27 cellular contexts compared by ENCODE assay signal in genomic region chr12:80352476-80352875, GRCh38.
DNase-seq lines count a peak whose midpoint lies in the region; ATAC-seq, FAIRE-seq and TF ChIP-seq lines count a peak whose summit lies in the region.
"Had no signal": no experiment of that assay in that cellular context is flagged by ENCODE, and none has a peak within 500 bp of the region (broad histone marks: within the 10 kb centered on the region; RNA-seq: fewer than 3 reads in every experiment).

No MANE protein-coding gene starts in this region.

- H3K9ac ChIP-seq in astrocyte (ENCODE audit: low read length) = no peak overlapping the region
- H3K9ac ChIP-seq in keratinocyte (ENCODE audit: control insufficient read depth, extremely low read depth, insufficient read depth, low read length) = no peak overlapping the region
- H3K9ac ChIP-seq in Karpas-422 (ENCODE audit: low read length) = no peak overlapping the region

- peaks cover 4% of the 10 kb centered on the region for H3K9me3 Mint-ChIP-seq in astrocyte (ENCODE audit: unreplicated experiment)

- TF ChIP-seq POLR2A in lower leg skin (IDR thresholded peaks at IDR 0.05) = no peak

- peaks cover 2% of the 10 kb centered on the region for H3K36me3 Mint-ChIP-seq in astrocyte (ENCODE audit: low read depth, unreplicated experiment)
- H3K36me3 Mint-ChIP-seq: activated naive CD8-positive, alpha-beta T cell treated with anti-CD3 and anti-CD28 coated beads, Interleukin-2, amount 10 ng/mL, durations not matched to agents 7 days and 5 days; CD8-positive, alpha-beta memory T cell; memory B cell; natural killer cell treated with Interleukin-12 subunit alpha and Interleukin-12 subunit beta and Interleukin-15 and Interleukin-18, amount 100 ng/mL, for 72 hours; WTC11 had no signal

- peak overlapping the region; percentile 5 for H3K27ac Mint-ChIP-seq in astrocyte (ENCODE audit: unreplicated experiment)
- H3K27ac Mint-ChIP-seq: activated naive CD8-positive, alpha-beta T cell treated with anti-CD3 and anti-CD28 coated beads, Interleukin-2, amount 10 ng/mL, durations not matched to agents 7 days and 5 days; activated T-cell treated with anti-CD3 and anti-CD28 coated beads, Interleukin-2, amount 50 U/mL, for 72 hours; CD8-positive, alpha-beta memory T cell; memory B cell; natural killer cell treated with Interleukin-12 subunit alpha and Interleukin-12 subunit beta and Interleukin-15 and Interleukin-18, amount 100 ng/mL, for 72 hours; T-helper 17 cell; WTC11 had no signal

- H3K4me3 Mint-ChIP-seq in astrocyte (ENCODE audit: unreplicated experiment) = no peak overlapping the region
- H3K4me3 Mint-ChIP-seq: activated naive CD8-positive, alpha-beta T cell treated with anti-CD3 and anti-CD28 coated beads, Interleukin-2, amount 10 ng/mL, durations not matched to agents 7 days and 5 days; activated T-cell treated with anti-CD3 and anti-CD28 coated beads, Interleukin-2, amount 50 U/mL, for 72 hours; CD8-positive, alpha-beta memory T cell; memory B cell; natural killer cell treated with Interleukin-12 subunit alpha and Interleukin-12 subunit beta and Interleukin-15 and Interleukin-18, amount 100 ng/mL, for 72 hours; T-helper 17 cell; WTC11 had no signal

- H3K4me2 ChIP-seq in astrocyte (ENCODE audit: low read length) (no peak overlapping the region), keratinocyte (ENCODE audit: control insufficient read depth, extremely low read depth, insufficient read depth, low read depth, low read length) (peak overlapping the region; percentile 10), Karpas-422 (ENCODE audit: low read depth, low read length, poor library complexity, severe bottlenecking) (no peak overlapping the region)

- no peaks in the 10 kb centered on the region for H3K27me3 Mint-ChIP-seq in astrocyte (ENCODE audit: low read depth, unreplicated experiment)
- H3K27me3 Mint-ChIP-seq: activated naive CD8-positive, alpha-beta T cell treated with anti-CD3 and anti-CD28 coated beads, Interleukin-2, amount 10 ng/mL, durations not matched to agents 7 days and 5 days; memory B cell; natural killer cell treated with Interleukin-12 subunit alpha and Interleukin-12 subunit beta and Interleukin-15 and Interleukin-18, amount 100 ng/mL, for 72 hours; T-helper 17 cell had no signal

- no peak overlapping the region for H2AFZ ChIP-seq in astrocyte (ENCODE audit: low read depth, low read length)
- no peak overlapping the region for H2AFZ ChIP-seq in keratinocyte (ENCODE audit: control insufficient read depth, low read length)
- no peak overlapping the region for H2AFZ ChIP-seq in Karpas-422 (ENCODE audit: low read length)

- TF ChIP-seq CTCF in astrocyte (IDR thresholded peaks at IDR 0.05; ENCODE audit: insufficient read depth, low read depth, low read length) = no peak
- no peak for TF ChIP-seq CTCF in keratinocyte (optimal IDR thresholded peaks at IDR 0.05 in 1 of 3, IDR thresholded peaks at IDR 0.05 in 1 of 3, conservative IDR thresholded peaks at IDR 0.05 in 1 of 3; ENCODE audit: extremely low read depth in 1 of 3, insufficient read depth in 2 of 3, low read length in 3 of 3)
- no peak for TF ChIP-seq CTCF in lower leg skin (IDR thresholded peaks at IDR 0.05)
- no peak for TF ChIP-seq CTCF in left lung (IDR thresholded peaks at IDR 0.05)

- no peaks in the 10 kb centered on the region for H3K36me3 ChIP-seq in astrocyte (ENCODE audit: insufficient read depth, low read length)
- H3K36me3 ChIP-seq in keratinocyte (ENCODE audit: control insufficient read depth in 2 of 2, extremely low read depth in 1 of 2, insufficient read depth in 2 of 2, low read length in 2 of 2) = no peaks in the 10 kb centered on the region
- H3K36me3 ChIP-seq in left lung = no peaks in the 10 kb centered on the region
- no peaks in the 10 kb centered on the region for H3K36me3 ChIP-seq in Karpas-422 (ENCODE audit: insufficient read depth, low read length)
- H3K36me3 ChIP-seq: esophagus squamous epithelium, heart right ventricle, prostate gland had no signal

- H3K4me1 ChIP-seq in astrocyte (ENCODE audit: insufficient read depth, low read length) = peaks cover 6% of the 10 kb centered on the region
- peaks cover 8% of the 10 kb centered on the region for H3K4me1 ChIP-seq in keratinocyte (ENCODE audit: control insufficient read depth, extremely low read depth, insufficient read depth, low read length)
- no peaks in the 10 kb centered on the region for H3K4me1 ChIP-seq in left lung
- H3K4me1 ChIP-seq in Karpas-422 (ENCODE audit: low read length) = no peaks in the 10 kb centered on the region
- H3K4me1 ChIP-seq: esophagus squamous epithelium, heart right ventricle, prostate gland had no signal

- H3K27me3 ChIP-seq in astrocyte (ENCODE audit: insufficient read depth, low read length) (no peaks in the 10 kb centered on the region), keratinocyte (ENCODE audit: control insufficient read depth, extremely low read depth, insufficient read depth, low read length) (no peaks in the 10 kb centered on the region), left lung (no peaks in the 10 kb centered on the region), Karpas-422 (ENCODE audit: low read length) (no peaks in the 10 kb centered on the region)
- H3K27me3 ChIP-seq: esophagus squamous epithelium, heart right ventricle had no signal

- intact Hi-C loops in lower leg skin (cut with DNase I; ENCODE audit: low total_unique reads) (no loop called here), left lung (cut with DNase I) (no loop called here)

- dilution Hi-C loops in keratinocyte (cut with MboI; ENCODE audit: extremely low pct_ligation_motif_present, low sequenced_read_pairs) = no loop called here

- H3K9me3 ChIP-seq in astrocyte (ENCODE audit: insufficient read depth, low read depth, low read length) = no peaks in the 10 kb centered on the region
- no peaks in the 10 kb centered on the region for H3K9me3 ChIP-seq in keratinocyte (ENCODE audit: control insufficient read depth, low read depth, low read length)
- no peaks in the 10 kb centered on the region for H3K9me3 ChIP-seq in left lung
- H3K9me3 ChIP-seq in Karpas-422 (ENCODE audit: low read length) = no peaks in the 10 kb centered on the region
- H3K9me3 ChIP-seq: esophagus squamous epithelium, prostate gland had no signal

- H3K79me2 ChIP-seq in astrocyte (ENCODE audit: insufficient read depth, low read length) (no peaks in the 10 kb centered on the region), keratinocyte (ENCODE audit: control insufficient read depth, insufficient read depth, low read length) (no peaks in the 10 kb centered on the region), Karpas-422 (ENCODE audit: low read length) (no peaks in the 10 kb centered on the region)

- no peaks in the 10 kb centered on the region for H3K9me1 ChIP-seq in keratinocyte (ENCODE audit: control insufficient read depth, extremely low read depth, insufficient read depth, low read length)

- H3K4me3 ChIP-seq in astrocyte (ENCODE audit: insufficient read depth, low read depth, low read length) (no peak overlapping the region), keratinocyte (ENCODE audit: control insufficient read depth in 2 of 3, extremely low read depth in 1 of 3, insufficient read depth in 2 of 3, low read depth in 1 of 3, low read length in 3 of 3) (no peak overlapping the region), lower leg skin (ENCODE audit: low read depth, poor library complexity, severe bottlenecking) (no peak overlapping the region), left lung (no peak overlapping the region), Karpas-422 (ENCODE audit: low read length) (no peak overlapping the region)
- H3K4me3 ChIP-seq: esophagus squamous epithelium, heart right ventricle, prostate gland, skin epidermis had no signal

- ATAC-seq in left lung (no peak), GM21528 (IDR thresholded peaks at IDR 0.05; ENCODE audit: low FRiP score, unreplicated experiment) (no peak)
- ATAC-seq: activated T-cell treated with anti-CD3 and anti-CD28 coated beads, Interleukin-2, amount 50 U/mL, for 72 hours; HCT116; heart right ventricle; natural killer cell treated with Interleukin-12 subunit alpha and Interleukin-12 subunit beta and Interleukin-15 and Interleukin-18, amount 100 ng/mL, for 72 hours; T-helper 17 cell; WTC11 had no signal

- no peak overlapping the region for H3K27ac ChIP-seq in astrocyte (ENCODE audit: low read depth, low read length)
- H3K27ac ChIP-seq in keratinocyte (ENCODE audit: control insufficient read depth, insufficient read depth, low read length) = no peak overlapping the region
- H3K27ac ChIP-seq in left lung = no peak overlapping the region
- H3K27ac ChIP-seq in Karpas-422 (ENCODE audit: low read length) = no peak overlapping the region
- H3K27ac ChIP-seq: esophagus squamous epithelium, heart right ventricle, HL-60, prostate gland, skin epidermis had no signal

- DNase-seq in EH (ENCODE audit: low read depth) = peak; percentile 3
- DNase-seq in LHCN-M2 (ENCODE audit: low read depth) = peak; percentile 62
- peak; percentile 13 for DNase-seq in astrocyte (ENCODE audit: low read depth)
- DNase-seq in keratinocyte (ENCODE audit: low read depth, low spot score) = no peak
- DNase-seq in lower leg skin (ENCODE audit: low spot score in 2 of 2) = no peak
- no peak for DNase-seq in left lung
- no peak for DNase-seq in Karpas-422
- DNase-seq: activated naive CD8-positive, alpha-beta T cell treated with anti-CD3 and anti-CD28 coated beads, Interleukin-2, amount 10 ng/mL, durations not matched to agents 7 days and 5 days; activated T-cell treated with anti-CD3 and anti-CD28 coated beads, Interleukin-2, amount 50 U/mL, for 72 hours; CD8-positive, alpha-beta memory T cell; central memory CD4-positive, alpha-beta T cell; esophagus squamous epithelium; heart right ventricle; NCI-H1417 treated with DMSO at 0.1 percent for 48 hours; SHP77 treated with DMSO at 0.1 percent for 48 hours; stimulated activated CD4-positive, alpha-beta T cell treated with anti-CD3 and anti-CD28 coated beads, Interleukin-2, amount 100 ng/mL, for 48 hours; T-helper 17 cell had no signal

- WGBS in lower leg skin, 2 donors = 78 to 88% methylated on average over 1 of the region's 1 CpG

- no peaks in the 10 kb centered on the region for H4K20me1 ChIP-seq in astrocyte (ENCODE audit: insufficient read depth, low read length)
- H4K20me1 ChIP-seq in keratinocyte (ENCODE audit: control insufficient read depth, extremely low read depth, insufficient read depth, low read length) = no peaks in the 10 kb centered on the region
- H4K20me1 ChIP-seq in Karpas-422 (ENCODE audit: insufficient read depth, low read depth, low read length) = no peaks in the 10 kb centered on the region

- peaks cover 12% of the 10 kb centered on the region for H3K4me1 Mint-ChIP-seq in astrocyte (ENCODE audit: low read depth, unreplicated experiment)
- H3K4me1 Mint-ChIP-seq: activated naive CD8-positive, alpha-beta T cell treated with anti-CD3 and anti-CD28 coated beads, Interleukin-2, amount 10 ng/mL, durations not matched to agents 7 days and 5 days; CD8-positive, alpha-beta memory T cell; memory B cell; T-helper 17 cell; WTC11 had no signal

- no peaks in the 10 kb centered on the region for H3K9me2 ChIP-seq in Karpas-422 (replicated peaks; ENCODE audit: insufficient read depth, low read length)

- FAIRE-seq in astrocyte (lab: Jason Lieb, UNC) (no peak), keratinocyte (lab: Jason Lieb, UNC) (no peak)
- FAIRE-seq: GM19239, islet of Langerhans had no signal

Comparison
In these comparisons a context has a peak if more than half of its experiments do, and no peak if none do; other contexts are left out.
1. DNase-seq: peak in EH (single experiment), LHCN-M2 (single experiment) and astrocyte (single experiment); none in keratinocyte (single experiment), lower leg skin (0 of 2), left lung (0 of 2) and Karpas-422 (single experiment).